In the genomic region with DNA sequence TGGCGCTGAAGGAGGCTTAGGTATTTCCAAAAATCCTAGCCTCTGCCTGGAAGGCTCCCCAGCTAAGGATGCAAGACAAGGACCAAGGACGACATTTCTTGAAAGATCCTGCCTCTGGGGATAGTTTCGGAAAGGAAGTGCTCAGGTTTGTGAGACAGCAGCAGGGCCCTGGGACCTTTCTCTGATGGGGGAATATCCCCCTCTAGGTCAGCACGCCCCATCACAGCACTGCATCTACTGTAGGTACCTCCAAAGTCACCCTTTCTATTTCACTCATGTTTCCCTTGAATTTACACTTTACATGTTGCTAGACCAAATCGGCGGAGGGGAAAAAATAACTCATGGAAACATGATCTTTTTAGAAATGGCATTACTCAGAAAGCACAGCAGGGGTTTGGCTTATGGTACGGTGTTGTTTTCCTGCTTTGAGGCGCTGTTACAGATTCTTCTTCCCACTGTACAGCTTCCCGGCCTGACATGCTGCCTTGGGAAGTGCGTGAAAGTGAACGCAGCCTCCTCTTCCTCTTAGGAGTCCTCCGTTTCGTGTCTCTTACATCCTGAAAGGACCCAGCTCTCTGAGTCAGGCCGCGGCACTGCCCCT, we compare ENCODE assay signal across 17 cellular contexts.
DNase-seq lines count a peak whose midpoint lies in the region; ATAC-seq and TF ChIP-seq lines count a peak whose summit lies in the region.
"Had no signal": no experiment of that assay in that cellular context is flagged by ENCODE, and none has a peak within 500 bp of the region (broad histone marks: within the 10 kb centered on the region; RNA-seq: fewer than 3 reads in every experiment).

No MANE protein-coding gene starts in this region.

- H3K79me2 ChIP-seq in HCT116 (ENCODE audit: insufficient read depth, low read length) = no peaks in the 10 kb centered on the region

- POLR2A ChIA-PET in HCT116 (lab: Charles Lee) (no interaction called here), WTC11 (lab: Charles Lee) (no interaction called here)

- H3K9me3 Mint-ChIP-seq in WTC11 = no peaks in the 10 kb centered on the region
- H3K9me3 Mint-ChIP-seq: T-helper 2 cell treated with Interferon-gamma antibody and Interleukin-4, amounts not matched to agents 5 μg/mL and 100 μg/mL, for 36 hours had no signal

- H3K9ac ChIP-seq in BLaER1 = no peak overlapping the region
- peak overlapping the region; percentile 1; the same call in 1 of the 2 replicates for H3K9ac ChIP-seq in HCT116 (ENCODE audit: low read length)

- intact Hi-C loops in HCT116 (cut with micrococcal nuclease) = no loop called here

- DNase-seq in HCT116 (ENCODE audit: low read depth, low spot score) (no peak), WTC11 (ENCODE audit: low spot score) (no peak), myocyte (ENCODE audit: low read depth) (peak; percentile 55), COLO829 (ENCODE audit: low spot score) (no peak), hepatic stellate cell (ENCODE audit: low spot score) (no peak)
- DNase-seq: activated CD4-positive, alpha-beta T cell treated with anti-CD3 and anti-CD28 coated beads for 4 hours; BE2C; DMS79 treated with DMSO at 0.1 percent for 48 hours; effector memory CD4-positive, alpha-beta T cell; midbrain; NCI-H1694; NCI-H748 treated with DMSO at 0.1 percent for 48 hours had no signal

- H3K4me3 Mint-ChIP-seq in WTC11 = no peak overlapping the region
- H3K4me3 Mint-ChIP-seq: T-helper 2 cell treated with Interferon-gamma antibody and Interleukin-4, amounts not matched to agents 5 μg/mL and 100 μg/mL, for 36 hours had no signal

- TF ChIP-seq CTCF in HCT116 (IDR thresholded peaks at IDR 0.05 in 2 of 3, conservative IDR thresholded peaks at IDR 0.05 in 1 of 3; ENCODE audit: borderline replicate concordance in 1 of 3, insufficient read depth in 1 of 3, low read depth in 2 of 3, low read length in 2 of 3) = no peak
- no peak for TF ChIP-seq CTCF in WTC11 (IDR thresholded peaks at IDR 0.05)

- H3K4me1 Mint-ChIP-seq in WTC11 = peaks cover 22% of the 10 kb centered on the region

- H2AFZ ChIP-seq in HCT116 (ENCODE audit: low read depth, low read length, poor library complexity, severe bottlenecking) = no peak overlapping the region

- no peaks in the 10 kb centered on the region for H3K36me3 Mint-ChIP-seq in WTC11

- no peak for TF ChIP-seq POLR2A in HCT116 (IDR thresholded peaks at IDR 0.05; ENCODE audit: borderline replicate concordance, extremely low read depth, insufficient read depth, insufficient read length)

- H3K4me1 ChIP-seq in BLaER1 (peaks cover 35% of the 10 kb centered on the region), HCT116 (ENCODE audit: control insufficient read depth in 1 of 2, insufficient read depth in 2 of 2, low read length in 2 of 2) (peaks cover 26 to 33% of the 10 kb centered on the region in 2 experiments)
- H3K4me1 ChIP-seq: BE2C, prostate gland had no signal

- peak overlapping the region; percentile 70 for H3K27ac Mint-ChIP-seq in WTC11
- H3K27ac Mint-ChIP-seq: T-helper 2 cell treated with Interferon-gamma antibody and Interleukin-4, amounts not matched to agents 5 μg/mL and 100 μg/mL, for 36 hours had no signal

- 0 out of 2 replicates have a peak, but pooled peaks cover 5% of the 10 kb centered on the region for H3K9me3 ChIP-seq in BLaER1
- no peaks in the 10 kb centered on the region for H3K9me3 ChIP-seq in HCT116 (ENCODE audit: control insufficient read depth in 1 of 2, insufficient read depth in 1 of 2, low read depth in 1 of 2, low read length in 2 of 2)
- H3K9me3 ChIP-seq: BE2C, prostate gland had no signal

- H3K27me3 ChIP-seq in BLaER1 = peaks cover 28% of the 10 kb centered on the region
- H3K27me3 ChIP-seq in HCT116 (ENCODE audit: insufficient read depth, low read length) = no peaks in the 10 kb centered on the region
- H3K27me3 ChIP-seq: BE2C had no signal

- RAD21 ChIA-PET in HCT116 (lab: Charles Lee; ENCODE audit: low non-redundant PET in 1 of 2, low total read pairs in 2 of 2, uncharacterized antibody in 2 of 2, unreplicated experiment in 2 of 2) = no interaction called here

- no peaks in the 10 kb centered on the region for H3K9me2 ChIP-seq in HCT116 (ENCODE audit: insufficient read depth)

- H3K4me3 ChIP-seq in BLaER1 (no peak overlapping the region), HCT116 (replicated peaks in 1 of 2; ENCODE audit: low read depth in 1 of 2, low read length in 2 of 2) (no peak overlapping the region)
- H3K4me3 ChIP-seq: prostate gland had no signal

- CTCF ChIA-PET in HCT116 (lab: Charles Lee) (no interaction called here), WTC11 (lab: Charles Lee) (no interaction called here)

- no peak for ATAC-seq in HCT116
- ATAC-seq in WTC11 = peak; percentile 63
- ATAC-seq in GM21717 (IDR thresholded peaks at IDR 0.05; ENCODE audit: unreplicated experiment) = no peak
- ATAC-seq in HG03521 (IDR thresholded peaks at IDR 0.05; ENCODE audit: unreplicated experiment) = no peak

- H3K4me2 ChIP-seq in BLaER1 = peak overlapping the region; percentile 77
- peak overlapping the region; percentile 64 for H3K4me2 ChIP-seq in HCT116 (ENCODE audit: low read length)

- no peak for TF ChIP-seq RAD21 in HCT116 (IDR thresholded peaks at IDR 0.05; ENCODE audit: low read depth)

- H4K20me1 ChIP-seq in BLaER1 (peaks cover 25% of the 10 kb centered on the region), HCT116 (ENCODE audit: insufficient read depth) (no peaks in the 10 kb centered on the region)

- BruUV-seq in HCT116 (replicated peaks; lab: Mats Ljungman, UMichigan) = no TSS peak

- H3K27me3 Mint-ChIP-seq in WTC11 (ENCODE audit: low read depth) = peaks cover 23% of the 10 kb centered on the region

- H3K36me3 ChIP-seq in BLaER1 (no peaks in the 10 kb centered on the region), HCT116 (ENCODE audit: control insufficient read depth in 1 of 2, insufficient read depth in 2 of 2, low read length in 2 of 2) (no peaks in the 10 kb centered on the region)
- H3K36me3 ChIP-seq: BE2C, prostate gland had no signal

- H3K27ac ChIP-seq in BLaER1 (no peak overlapping the region), HCT116 (ENCODE audit: low read depth, low read length) (no peak overlapping the region)
- H3K27ac ChIP-seq: prostate gland had no signal

TF ChIP-seq in HCT116, 20 proteins besides CTCF, POLR2A, EP300 and RAD21:
- TF ChIP-seq, protein P1, sequence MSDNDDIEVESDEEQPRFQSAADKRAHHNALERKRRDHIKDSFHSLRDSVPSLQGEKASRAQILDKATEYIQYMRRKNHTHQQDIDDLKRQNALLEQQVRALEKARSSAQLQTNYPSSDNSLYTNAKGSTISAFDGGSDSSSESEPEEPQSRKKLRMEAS (IDR thresholded peaks at IDR 0.05) = no peak
- no peak for TF ChIP-seq JUND (IDR thresholded peaks at IDR 0.05)
- TF ChIP-seq CBX3 (IDR thresholded peaks at IDR 0.05; ENCODE audit: low read depth) = no peak
TF ChIP-seq in HCT116: peak in this region for 0.

TF ChIP-seq in WTC11, 78 proteins besides CTCF, POLR2A, EP300 and RAD21 (continues in another document):
- no peak for TF ChIP-seq OVOL2 (CRISPR knock-in tag; IDR thresholded peaks at IDR 0.05; ENCODE audit: borderline replicate concordance)
- no peak for TF ChIP-seq JAZF1 (CRISPR knock-in tag; IDR thresholded peaks at IDR 0.05)
- TF ChIP-seq ETV6 (CRISPR knock-in tag; IDR thresholded peaks at IDR 0.05) = no peak
- TF ChIP-seq, protein P2, sequence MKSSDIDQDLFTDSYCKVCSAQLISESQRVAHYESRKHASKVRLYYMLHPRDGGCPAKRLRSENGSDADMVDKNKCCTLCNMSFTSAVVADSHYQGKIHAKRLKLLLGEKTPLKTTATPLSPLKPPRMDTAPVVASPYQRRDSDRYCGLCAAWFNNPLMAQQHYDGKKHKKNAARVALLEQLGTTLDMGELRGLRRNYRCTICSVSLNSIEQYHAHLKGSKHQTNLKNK (CRISPR knock-in tag; IDR thresholded peaks at IDR 0.05) = no peak
- TF ChIP-seq, protein P3, sequence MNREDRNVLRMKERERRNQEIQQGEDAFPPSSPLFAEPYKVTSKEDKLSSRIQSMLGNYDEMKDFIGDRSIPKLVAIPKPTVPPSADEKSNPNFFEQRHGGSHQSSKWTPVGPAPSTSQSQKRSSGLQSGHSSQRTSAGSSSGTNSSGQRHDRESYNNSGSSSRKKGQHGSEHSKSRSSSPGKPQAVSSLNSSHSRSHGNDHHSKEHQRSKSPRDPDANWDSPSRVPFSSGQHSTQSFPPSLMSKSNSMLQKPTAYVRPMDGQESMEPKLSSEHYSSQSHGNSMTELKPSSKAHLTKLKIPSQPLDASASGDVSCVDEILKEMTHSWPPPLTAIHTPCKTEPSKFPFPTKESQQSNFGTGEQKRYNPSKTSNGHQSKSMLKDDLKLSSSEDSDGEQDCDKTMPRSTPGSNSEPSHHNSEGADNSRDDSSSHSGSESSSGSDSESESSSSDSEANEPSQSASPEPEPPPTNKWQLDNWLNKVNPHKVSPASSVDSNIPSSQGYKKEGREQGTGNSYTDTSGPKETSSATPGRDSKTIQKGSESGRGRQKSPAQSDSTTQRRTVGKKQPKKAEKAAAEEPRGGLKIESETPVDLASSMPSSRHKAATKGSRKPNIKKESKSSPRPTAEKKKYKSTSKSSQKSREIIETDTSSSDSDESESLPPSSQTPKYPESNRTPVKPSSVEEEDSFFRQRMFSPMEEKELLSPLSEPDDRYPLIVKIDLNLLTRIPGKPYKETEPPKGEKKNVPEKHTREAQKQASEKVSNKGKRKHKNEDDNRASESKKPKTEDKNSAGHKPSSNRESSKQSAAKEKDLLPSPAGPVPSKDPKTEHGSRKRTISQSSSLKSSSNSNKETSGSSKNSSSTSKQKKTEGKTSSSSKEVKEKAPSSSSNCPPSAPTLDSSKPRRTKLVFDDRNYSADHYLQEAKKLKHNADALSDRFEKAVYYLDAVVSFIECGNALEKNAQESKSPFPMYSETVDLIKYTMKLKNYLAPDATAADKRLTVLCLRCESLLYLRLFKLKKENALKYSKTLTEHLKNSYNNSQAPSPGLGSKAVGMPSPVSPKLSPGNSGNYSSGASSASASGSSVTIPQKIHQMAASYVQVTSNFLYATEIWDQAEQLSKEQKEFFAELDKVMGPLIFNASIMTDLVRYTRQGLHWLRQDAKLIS (CRISPR knock-in tag; IDR thresholded peaks at IDR 0.05; ENCODE audit: borderline replicate concordance) = no peak
- TF ChIP-seq CBFB (CRISPR knock-in tag; IDR thresholded peaks at IDR 0.05; ENCODE audit: low read depth) = no peak
- no peak for TF ChIP-seq FOXP1 (CRISPR knock-in tag; IDR thresholded peaks at IDR 0.05; ENCODE audit: borderline replicate concordance)
- TF ChIP-seq, protein P4, sequence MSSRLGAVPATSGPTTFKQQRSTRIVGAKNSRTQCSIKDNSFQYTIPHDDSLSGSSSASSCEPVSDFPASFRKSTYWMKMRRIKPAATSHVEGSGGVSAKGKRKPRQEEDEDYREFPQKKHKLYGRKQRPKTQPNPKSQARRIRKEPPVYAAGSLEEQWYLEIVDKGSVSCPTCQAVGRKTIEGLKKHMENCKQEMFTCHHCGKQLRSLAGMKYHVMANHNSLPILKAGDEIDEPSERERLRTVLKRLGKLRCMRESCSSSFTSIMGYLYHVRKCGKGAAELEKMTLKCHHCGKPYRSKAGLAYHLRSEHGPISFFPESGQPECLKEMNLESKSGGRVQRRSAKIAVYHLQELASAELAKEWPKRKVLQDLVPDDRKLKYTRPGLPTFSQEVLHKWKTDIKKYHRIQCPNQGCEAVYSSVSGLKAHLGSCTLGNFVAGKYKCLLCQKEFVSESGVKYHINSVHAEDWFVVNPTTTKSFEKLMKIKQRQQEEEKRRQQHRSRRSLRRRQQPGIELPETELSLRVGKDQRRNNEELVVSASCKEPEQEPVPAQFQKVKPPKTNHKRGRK (CRISPR knock-in tag; IDR thresholded peaks at IDR 0.05; ENCODE audit: borderline replicate concordance) = no peak
